10 cellular contexts compared by ENCODE assay signal in genomic region chr12:12804432-12804886, GRCh38. TPM values are rescaled to one million over a fixed set of nuclear protein-coding genes. Genes with fewer than 3 reads are reported as not detected.
A peak's percentile ranks its signal among the peaks of the same experiment; 100 is the strongest.
DNase-seq lines count a peak whose midpoint lies in the region; ATAC-seq and TF ChIP-seq lines count a peak whose summit lies in the region.
"Had no signal": no experiment of that assay in that cellular context is flagged by ENCODE, and none has a peak within 500 bp of the region (broad histone marks: within the 10 kb centered on the region; RNA-seq: fewer than 3 reads in every experiment).

No MANE protein-coding gene starts in this region.

- no peaks in the 10 kb centered on the region for H3K36me3 Mint-ChIP-seq in stimulated activated naive CD8-positive, alpha-beta T cell treated with anti-CD3 and anti-CD28 coated beads, Interleukin-15, Interleukin-2, amounts not matched to agents 100 ng/mL and 50 ng/mL, for 24 hours (ENCODE audit: low read depth)
- no peaks in the 10 kb centered on the region for H3K36me3 Mint-ChIP-seq in activated B cell treated with CpG ODN at 0.5 μM for 24 hours (ENCODE audit: low read depth)

- intact Hi-C loops in activated B cell treated with CpG ODN at 0.5 μM for 24 hours (cut with micrococcal nuclease): loop anchor here (10.0 kb wide), 1 partner anchor 1070 kb away; no protein-coding TSS in a partner anchor

- no peak for ATAC-seq in stimulated activated naive CD8-positive, alpha-beta T cell treated with anti-CD3 and anti-CD28 coated beads, Interleukin-15, amount 100 ng/mL, for 72 hours
- ATAC-seq in activated B cell treated with CpG ODN at 0.5 μM for 24 hours (ENCODE audit: low read depth) (no peak), GM18870 (IDR thresholded peaks at IDR 0.05; ENCODE audit: unreplicated experiment) (no peak), HG02970 (IDR thresholded peaks at IDR 0.05; ENCODE audit: low FRiP score, unreplicated experiment) (no peak)

- H3K27ac ChIP-seq in hepatocyte: peak overlapping the region; percentile 80

- H3K4me3 Mint-ChIP-seq in stimulated activated naive CD8-positive, alpha-beta T cell treated with anti-CD3 and anti-CD28 coated beads, Interleukin-15, Interleukin-2, amounts not matched to agents 100 ng/mL and 50 ng/mL, for 24 hours: no peak overlapping the region
- H3K4me3 Mint-ChIP-seq in stimulated activated naive CD8-positive, alpha-beta T cell treated with anti-CD3 and anti-CD28 coated beads, Interleukin-15, amount 100 ng/mL, for 72 hours: no peak overlapping the region
- H3K4me3 Mint-ChIP-seq in activated B cell treated with CpG ODN at 0.5 μM for 24 hours: no peak overlapping the region

- H3K9me2 ChIP-seq in hepatocyte (replicated peaks; ENCODE audit: insufficient read depth): no peaks in the 10 kb centered on the region

- DNase-seq in stimulated activated naive CD8-positive, alpha-beta T cell treated with anti-CD3 and anti-CD28 coated beads, Interleukin-15, amount 100 ng/mL, for 72 hours: no peak
- DNase-seq in activated B cell treated with CpG ODN at 0.5 μM for 24 hours (no peak), hepatocyte (ENCODE audit: low spot score) (peak; percentile 35), HuH-7 (ENCODE audit: low spot score) (no peak), NCI-H187 treated with DMSO at 0.1 percent for 48 hours (lab: John Stamatoyannopoulos, UW) (no peak)
- DNase-seq: DMS79 treated with DMSO at 0.1 percent for 48 hours, NCI-H2081 had no signal

- CTCF ChIA-PET in activated B cell treated with CpG ODN at 0.5 μM for 24 hours (lab: Charles Lee): interaction anchor here (1.0 to 5.3 kb wide), 2 partner anchors 9 to 16 kb away, joined by 4 to 30 read pairs; partner anchors contain the start of gene DDX47

- H3K4me2 ChIP-seq in hepatocyte: no peak overlapping the region

- WGBS in hepatocyte (ENCODE audit: low lambda C conversion rate, missing lambda C conversion rate): 72% methylated on average over 6 of the region's 6 CpGs

- H3K27ac Mint-ChIP-seq in stimulated activated naive CD8-positive, alpha-beta T cell treated with anti-CD3 and anti-CD28 coated beads, Interleukin-15, Interleukin-2, amounts not matched to agents 100 ng/mL and 50 ng/mL, for 24 hours: peak overlapping the region; percentile 2
- H3K27ac Mint-ChIP-seq in stimulated activated naive CD8-positive, alpha-beta T cell treated with anti-CD3 and anti-CD28 coated beads, Interleukin-15, amount 100 ng/mL, for 72 hours: peak overlapping the region in 1 of 2 donors; percentile 52
- peak overlapping the region; percentile 96 for H3K27ac Mint-ChIP-seq in activated B cell treated with CpG ODN at 0.5 μM for 24 hours

- peaks cover 22% of the 10 kb centered on the region for H3K4me1 ChIP-seq in hepatocyte (ENCODE audit: insufficient read depth)

- no peaks in the 10 kb centered on the region for H3K27me3 ChIP-seq in hepatocyte

- H3K79me2 ChIP-seq in hepatocyte: no peaks in the 10 kb centered on the region

- H3K4me3 ChIP-seq in hepatocyte: no peak overlapping the region

- H3K9me3 ChIP-seq in hepatocyte (ENCODE audit: low read depth): no peaks in the 10 kb centered on the region

- no peaks in the 10 kb centered on the region for H4K20me1 ChIP-seq in hepatocyte (ENCODE audit: insufficient read depth, poor library complexity, severe bottlenecking)

- no peaks in the 10 kb centered on the region for H3K36me3 ChIP-seq in hepatocyte (replicated peaks; ENCODE audit: insufficient read depth, low read depth)

- no peak for TF ChIP-seq CTCF in activated B cell treated with CpG ODN at 0.5 μM for 24 hours (IDR thresholded peaks at IDR 0.05)
- no peak for TF ChIP-seq CTCF in hepatocyte (IDR thresholded peaks at IDR 0.05; ENCODE audit: poor library complexity)

- POLR2A ChIA-PET in activated B cell treated with CpG ODN at 0.5 μM for 24 hours (lab: Charles Lee): interaction anchor here (1.4 to 2.5 kb wide), 3 partner anchors 9 to 17 kb away, joined by 3 to 19 read pairs (median 15); partner anchors contain the start of gene DDX47

- H3K4me1 Mint-ChIP-seq in stimulated activated naive CD8-positive, alpha-beta T cell treated with anti-CD3 and anti-CD28 coated beads, Interleukin-15, Interleukin-2, amounts not matched to agents 100 ng/mL and 50 ng/mL, for 24 hours (ENCODE audit: low read depth): peaks cover 71% of the 10 kb centered on the region
- peaks cover 73% of the 10 kb centered on the region for H3K4me1 Mint-ChIP-seq in stimulated activated naive CD8-positive, alpha-beta T cell treated with anti-CD3 and anti-CD28 coated beads, Interleukin-15, amount 100 ng/mL, for 72 hours
- H3K4me1 Mint-ChIP-seq in activated B cell treated with CpG ODN at 0.5 μM for 24 hours: peaks cover 77% of the 10 kb centered on the region

- no peak overlapping the region for H2AFZ ChIP-seq in hepatocyte

- H3K9me3 Mint-ChIP-seq in stimulated activated naive CD8-positive, alpha-beta T cell treated with anti-CD3 and anti-CD28 coated beads, Interleukin-15, Interleukin-2, amounts not matched to agents 100 ng/mL and 50 ng/mL, for 24 hours: no peaks in the 10 kb centered on the region
- no peaks in the 10 kb centered on the region for H3K9me3 Mint-ChIP-seq in stimulated activated naive CD8-positive, alpha-beta T cell treated with anti-CD3 and anti-CD28 coated beads, Interleukin-15, amount 100 ng/mL, for 72 hours
- no peaks in the 10 kb centered on the region for H3K9me3 Mint-ChIP-seq in activated B cell treated with CpG ODN at 0.5 μM for 24 hours

- H3K27me3 Mint-ChIP-seq in stimulated activated naive CD8-positive, alpha-beta T cell treated with anti-CD3 and anti-CD28 coated beads, Interleukin-15, Interleukin-2, amounts not matched to agents 100 ng/mL and 50 ng/mL, for 24 hours: no peaks in the 10 kb centered on the region
- H3K27me3 Mint-ChIP-seq in stimulated activated naive CD8-positive, alpha-beta T cell treated with anti-CD3 and anti-CD28 coated beads, Interleukin-15, amount 100 ng/mL, for 72 hours: no peaks in the 10 kb centered on the region
- H3K27me3 Mint-ChIP-seq in activated B cell treated with CpG ODN at 0.5 μM for 24 hours: no peaks in the 10 kb centered on the region

RNA-seq across cellular contexts. Expression of gene DDX47, which starts 8.7 kb away (rescaled TPM):
- 97.1 and 98.5 TPM in 2 replicates for total RNA-seq in activated B cell treated with CpG ODN at 0.5 μM for 24 hours
- total RNA-seq in hepatocyte: 69.4 and 74.4 TPM in 2 replicates
- polyA plus RNA-seq in hepatocyte: 51.6 and 56.2 TPM in 2 replicates

RNA-seq across cellular contexts. Expression of gene APOLD1, which starts 19.0 kb away (rescaled TPM):
- total RNA-seq in activated B cell treated with CpG ODN at 0.5 μM for 24 hours: 0.75 and 0.81 TPM in 2 replicates
- 5.6 and 6.0 TPM in 2 replicates for total RNA-seq in hepatocyte
- 1.5 and 3.8 TPM in 2 replicates for polyA plus RNA-seq in hepatocyte
